10 cellular contexts compared by ENCODE assay signal in genomic region chr15:41789237-41789636, GRCh38. TPM values are rescaled to one million over a fixed set of nuclear protein-coding genes. Genes with fewer than 3 reads are reported as not detected.
DNase-seq lines count a peak whose midpoint lies in the region; ATAC-seq and TF ChIP-seq lines count a peak whose summit lies in the region.
"Had no signal": no experiment of that assay in that cellular context is flagged by ENCODE, and none has a peak within 500 bp of the region (broad histone marks: within the 10 kb centered on the region; RNA-seq: fewer than 3 reads in every experiment).

No MANE protein-coding gene starts in this region.

- H3K9ac ChIP-seq in NT2/D1 (ENCODE audit: insufficient read length, low read depth) = peak overlapping the region; percentile 32

- TF ChIP-seq CTCF in breast epithelium (IDR thresholded peaks at IDR 0.05) (no peak), coronary artery (IDR thresholded peaks at IDR 0.05) (no peak)

- H3K4me1 ChIP-seq in NT2/D1 (ENCODE audit: insufficient read depth, insufficient read length) (peaks cover 10% of the 10 kb centered on the region), breast epithelium (peaks cover 5 to 10% of the 10 kb centered on the region in 2 donors), right cardiac atrium (ENCODE audit: control insufficient read depth, insufficient read depth, low read length) (peaks cover 17% of the 10 kb centered on the region), HAP-1 (no peaks in the 10 kb centered on the region)
- H3K4me1 ChIP-seq: colonic mucosa had no signal

- H3K36me3 ChIP-seq in NT2/D1 (ENCODE audit: insufficient read depth, insufficient read length, low read length) (no peaks in the 10 kb centered on the region), breast epithelium (no peaks in the 10 kb centered on the region), HAP-1 (replicated peaks) (no peaks in the 10 kb centered on the region)
- H3K36me3 ChIP-seq: colonic mucosa had no signal

- H3K27me3 ChIP-seq in NT2/D1 (ENCODE audit: insufficient read depth, insufficient read length) = no peaks in the 10 kb centered on the region
- no peaks in the 10 kb centered on the region for H3K27me3 ChIP-seq in breast epithelium
- H3K27me3 ChIP-seq in right cardiac atrium (ENCODE audit: control insufficient read depth, insufficient read depth) = no peaks in the 10 kb centered on the region
- H3K27me3 ChIP-seq in HAP-1 (ENCODE audit: low read depth) = no peaks in the 10 kb centered on the region
- H3K27me3 ChIP-seq: colonic mucosa had no signal

- 56% methylated on average over 4 of the region's 4 CpGs for WGBS in right cardiac atrium

- intact Hi-C loops in breast epithelium (cut with DNase I; ENCODE audit: low total_unique reads) (no loop called here), right cardiac atrium (cut with DNase I) (no loop called here)

- in situ Hi-C loops in HAP-1 (cut with MboI; ENCODE audit: low sequenced_read_pairs) = no loop called here

- DNase-seq in NT2/D1 (ENCODE audit: low read depth, low spot score) = no peak
- DNase-seq in breast epithelium (ENCODE audit: low spot score in 2 of 2) = no peak
- DNase-seq in right cardiac atrium = no peak
- no peak for DNase-seq in coronary artery (ENCODE audit: low spot score)
- no peak for DNase-seq in HAP-1 (ENCODE audit: low spot score in 2 of 2)
- DNase-seq: colonic mucosa, NCI-H1092, posterior cingulate gyrus had no signal

- no peak overlapping the region for H3K4me3 ChIP-seq in NT2/D1 (ENCODE audit: insufficient read length, low read depth)
- H3K4me3 ChIP-seq in breast epithelium = no peak overlapping the region
- H3K4me3 ChIP-seq in right cardiac atrium (ENCODE audit: low read length) = no peak overlapping the region
- no peak overlapping the region for H3K4me3 ChIP-seq in coronary artery
- no peak overlapping the region for H3K4me3 ChIP-seq in HAP-1
- H3K4me3 ChIP-seq: colonic mucosa had no signal

- TF ChIP-seq POLR2A in breast epithelium (IDR thresholded peaks at IDR 0.05) = no peak

- H3K9me3 ChIP-seq in NT2/D1 (ENCODE audit: insufficient read depth, low read length) (no peaks in the 10 kb centered on the region), breast epithelium (no peaks in the 10 kb centered on the region), right cardiac atrium (ENCODE audit: control insufficient read depth, low read length) (no peaks in the 10 kb centered on the region), HAP-1 (no peaks in the 10 kb centered on the region)
- H3K9me3 ChIP-seq: colonic mucosa had no signal

- H3K27ac ChIP-seq in breast epithelium (peak overlapping the region; percentile 82 to 90), right cardiac atrium (ENCODE audit: low read length) (no peak overlapping the region), temporal lobe (ENCODE audit: low read depth, low read length) (peak overlapping the region; percentile 5), coronary artery (no peak overlapping the region)
- H3K27ac ChIP-seq: colonic mucosa had no signal

- peak; percentile 45 to 57 for ATAC-seq in right cardiac atrium
- ATAC-seq in HG02840 (IDR thresholded peaks at IDR 0.05; ENCODE audit: low FRiP score, unreplicated experiment) = no peak

RNA-seq across cellular contexts. Expression of gene MAPKBP1, which starts 15.0 kb away (rescaled TPM):
- total RNA-seq in breast epithelium (10 to 100 TPM; 11.5 to 29.3 (median 24.3) TPM), right cardiac atrium (10 to 100 TPM; 16.0 to 20.4 (median 19.2) TPM), temporal lobe (34.7 TPM)
- 11.2 TPM for polyA plus RNA-seq in right cardiac atrium

RNA-seq across cellular contexts. Expression of gene JMJD7, which starts 38.7 kb away (rescaled TPM):
- total RNA-seq in breast epithelium (10 to 100 TPM in 1 of 3 donors, 1 to 10 TPM in 2; 7.8 to 20.8 (median 8.8) TPM), right cardiac atrium (10 to 100 TPM in 3 of 4 donors, 1 to 10 TPM in 1; 8.5 to 17.2 (median 16.2) TPM), temporal lobe (2.2 TPM)
- 16.5 TPM for polyA plus RNA-seq in right cardiac atrium

RNA-seq across cellular contexts. Expression of gene PLA2G4B, which starts 49.4 kb away (rescaled TPM):
- total RNA-seq in breast epithelium = 10 to 100 TPM in 2 of 3 donors, 1 to 10 TPM in 1; 3.2 to 11.0 (median 10.2) TPM
- 1 to 10 TPM; 1.8 to 7.1 (median 5.8) TPM for total RNA-seq in right cardiac atrium
- 3.9 TPM for polyA plus RNA-seq in right cardiac atrium
- 3.7 TPM for total RNA-seq in temporal lobe

Comparison
In these comparisons a context has a peak if more than half of its experiments do, and no peak if none do; other contexts are left out.
1. H3K27ac ChIP-seq: peak in breast epithelium (2 of 2) and temporal lobe (single experiment); none in right cardiac atrium (single experiment) and coronary artery (0 of 2).